Comparison of ENCODE assay signal across 1 cellular context in the genomic region with DNA sequence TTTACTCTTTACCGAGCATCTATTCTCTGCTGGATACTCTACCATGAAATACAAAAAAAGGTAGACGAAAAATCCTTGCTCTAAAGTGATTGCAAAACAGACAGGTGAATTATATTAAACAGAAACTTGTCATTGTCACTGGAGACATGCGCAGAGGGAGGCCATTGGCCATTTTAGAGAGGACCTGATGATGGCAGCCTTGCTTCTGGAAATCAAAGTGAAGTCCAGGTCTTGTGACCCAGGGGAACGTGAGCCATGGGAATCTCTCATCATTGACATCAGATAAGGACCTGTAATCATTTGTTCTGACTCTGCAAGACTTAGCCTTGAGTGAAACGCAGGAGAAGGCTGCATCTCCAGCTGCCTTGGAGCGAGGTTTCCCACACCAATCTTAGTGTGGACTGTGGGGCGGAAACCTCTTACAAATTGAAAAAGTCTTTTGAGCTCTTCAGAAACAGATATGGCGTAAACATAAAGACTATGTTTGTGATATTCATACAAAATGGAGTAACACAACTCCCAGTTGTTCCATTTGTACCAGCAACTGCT.
TF ChIP-seq lines count a peak whose summit lies in the region.

No MANE protein-coding gene starts in this region.

TF ChIP-seq in H1, 55 proteins besides CTCF, POLR2A, EP300 and RAD21:
- TF ChIP-seq, protein P1, sequence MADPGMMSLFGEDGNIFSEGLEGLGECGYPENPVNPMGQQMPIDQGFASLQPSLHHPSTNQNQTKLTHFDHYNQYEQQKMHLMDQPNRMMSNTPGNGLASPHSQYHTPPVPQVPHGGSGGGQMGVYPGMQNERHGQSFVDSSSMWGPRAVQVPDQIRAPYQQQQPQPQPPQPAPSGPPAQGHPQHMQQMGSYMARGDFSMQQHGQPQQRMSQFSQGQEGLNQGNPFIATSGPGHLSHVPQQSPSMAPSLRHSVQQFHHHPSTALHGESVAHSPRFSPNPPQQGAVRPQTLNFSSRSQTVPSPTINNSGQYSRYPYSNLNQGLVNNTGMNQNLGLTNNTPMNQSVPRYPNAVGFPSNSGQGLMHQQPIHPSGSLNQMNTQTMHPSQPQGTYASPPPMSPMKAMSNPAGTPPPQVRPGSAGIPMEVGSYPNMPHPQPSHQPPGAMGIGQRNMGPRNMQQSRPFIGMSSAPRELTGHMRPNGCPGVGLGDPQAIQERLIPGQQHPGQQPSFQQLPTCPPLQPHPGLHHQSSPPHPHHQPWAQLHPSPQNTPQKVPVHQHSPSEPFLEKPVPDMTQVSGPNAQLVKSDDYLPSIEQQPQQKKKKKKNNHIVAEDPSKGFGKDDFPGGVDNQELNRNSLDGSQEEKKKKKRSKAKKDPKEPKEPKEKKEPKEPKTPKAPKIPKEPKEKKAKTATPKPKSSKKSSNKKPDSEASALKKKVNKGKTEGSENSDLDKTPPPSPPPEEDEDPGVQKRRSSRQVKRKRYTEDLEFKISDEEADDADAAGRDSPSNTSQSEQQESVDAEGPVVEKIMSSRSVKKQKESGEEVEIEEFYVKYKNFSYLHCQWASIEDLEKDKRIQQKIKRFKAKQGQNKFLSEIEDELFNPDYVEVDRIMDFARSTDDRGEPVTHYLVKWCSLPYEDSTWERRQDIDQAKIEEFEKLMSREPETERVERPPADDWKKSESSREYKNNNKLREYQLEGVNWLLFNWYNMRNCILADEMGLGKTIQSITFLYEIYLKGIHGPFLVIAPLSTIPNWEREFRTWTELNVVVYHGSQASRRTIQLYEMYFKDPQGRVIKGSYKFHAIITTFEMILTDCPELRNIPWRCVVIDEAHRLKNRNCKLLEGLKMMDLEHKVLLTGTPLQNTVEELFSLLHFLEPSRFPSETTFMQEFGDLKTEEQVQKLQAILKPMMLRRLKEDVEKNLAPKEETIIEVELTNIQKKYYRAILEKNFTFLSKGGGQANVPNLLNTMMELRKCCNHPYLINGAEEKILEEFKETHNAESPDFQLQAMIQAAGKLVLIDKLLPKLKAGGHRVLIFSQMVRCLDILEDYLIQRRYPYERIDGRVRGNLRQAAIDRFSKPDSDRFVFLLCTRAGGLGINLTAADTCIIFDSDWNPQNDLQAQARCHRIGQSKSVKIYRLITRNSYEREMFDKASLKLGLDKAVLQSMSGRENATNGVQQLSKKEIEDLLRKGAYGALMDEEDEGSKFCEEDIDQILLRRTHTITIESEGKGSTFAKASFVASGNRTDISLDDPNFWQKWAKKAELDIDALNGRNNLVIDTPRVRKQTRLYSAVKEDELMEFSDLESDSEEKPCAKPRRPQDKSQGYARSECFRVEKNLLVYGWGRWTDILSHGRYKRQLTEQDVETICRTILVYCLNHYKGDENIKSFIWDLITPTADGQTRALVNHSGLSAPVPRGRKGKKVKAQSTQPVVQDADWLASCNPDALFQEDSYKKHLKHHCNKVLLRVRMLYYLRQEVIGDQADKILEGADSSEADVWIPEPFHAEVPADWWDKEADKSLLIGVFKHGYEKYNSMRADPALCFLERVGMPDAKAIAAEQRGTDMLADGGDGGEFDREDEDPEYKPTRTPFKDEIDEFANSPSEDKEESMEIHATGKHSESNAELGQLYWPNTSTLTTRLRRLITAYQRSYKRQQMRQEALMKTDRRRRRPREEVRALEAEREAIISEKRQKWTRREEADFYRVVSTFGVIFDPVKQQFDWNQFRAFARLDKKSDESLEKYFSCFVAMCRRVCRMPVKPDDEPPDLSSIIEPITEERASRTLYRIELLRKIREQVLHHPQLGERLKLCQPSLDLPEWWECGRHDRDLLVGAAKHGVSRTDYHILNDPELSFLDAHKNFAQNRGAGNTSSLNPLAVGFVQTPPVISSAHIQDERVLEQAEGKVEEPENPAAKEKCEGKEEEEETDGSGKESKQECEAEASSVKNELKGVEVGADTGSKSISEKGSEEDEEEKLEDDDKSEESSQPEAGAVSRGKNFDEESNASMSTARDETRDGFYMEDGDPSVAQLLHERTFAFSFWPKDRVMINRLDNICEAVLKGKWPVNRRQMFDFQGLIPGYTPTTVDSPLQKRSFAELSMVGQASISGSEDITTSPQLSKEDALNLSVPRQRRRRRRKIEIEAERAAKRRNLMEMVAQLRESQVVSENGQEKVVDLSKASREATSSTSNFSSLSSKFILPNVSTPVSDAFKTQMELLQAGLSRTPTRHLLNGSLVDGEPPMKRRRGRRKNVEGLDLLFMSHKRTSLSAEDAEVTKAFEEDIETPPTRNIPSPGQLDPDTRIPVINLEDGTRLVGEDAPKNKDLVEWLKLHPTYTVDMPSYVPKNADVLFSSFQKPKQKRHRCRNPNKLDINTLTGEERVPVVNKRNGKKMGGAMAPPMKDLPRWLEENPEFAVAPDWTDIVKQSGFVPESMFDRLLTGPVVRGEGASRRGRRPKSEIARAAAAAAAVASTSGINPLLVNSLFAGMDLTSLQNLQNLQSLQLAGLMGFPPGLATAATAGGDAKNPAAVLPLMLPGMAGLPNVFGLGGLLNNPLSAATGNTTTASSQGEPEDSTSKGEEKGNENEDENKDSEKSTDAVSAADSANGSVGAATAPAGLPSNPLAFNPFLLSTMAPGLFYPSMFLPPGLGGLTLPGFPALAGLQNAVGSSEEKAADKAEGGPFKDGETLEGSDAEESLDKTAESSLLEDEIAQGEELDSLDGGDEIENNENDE (IDR thresholded peaks at IDR 0.05; ENCODE audit: insufficient replicate concordance, low read length), result no peak
- TF ChIP-seq PHF8 (conservative IDR thresholded peaks at IDR 0.05; ENCODE audit: low read depth, low read length), result no peak
